ENCODE assay signal across 1 cellular context in the genomic region with DNA sequence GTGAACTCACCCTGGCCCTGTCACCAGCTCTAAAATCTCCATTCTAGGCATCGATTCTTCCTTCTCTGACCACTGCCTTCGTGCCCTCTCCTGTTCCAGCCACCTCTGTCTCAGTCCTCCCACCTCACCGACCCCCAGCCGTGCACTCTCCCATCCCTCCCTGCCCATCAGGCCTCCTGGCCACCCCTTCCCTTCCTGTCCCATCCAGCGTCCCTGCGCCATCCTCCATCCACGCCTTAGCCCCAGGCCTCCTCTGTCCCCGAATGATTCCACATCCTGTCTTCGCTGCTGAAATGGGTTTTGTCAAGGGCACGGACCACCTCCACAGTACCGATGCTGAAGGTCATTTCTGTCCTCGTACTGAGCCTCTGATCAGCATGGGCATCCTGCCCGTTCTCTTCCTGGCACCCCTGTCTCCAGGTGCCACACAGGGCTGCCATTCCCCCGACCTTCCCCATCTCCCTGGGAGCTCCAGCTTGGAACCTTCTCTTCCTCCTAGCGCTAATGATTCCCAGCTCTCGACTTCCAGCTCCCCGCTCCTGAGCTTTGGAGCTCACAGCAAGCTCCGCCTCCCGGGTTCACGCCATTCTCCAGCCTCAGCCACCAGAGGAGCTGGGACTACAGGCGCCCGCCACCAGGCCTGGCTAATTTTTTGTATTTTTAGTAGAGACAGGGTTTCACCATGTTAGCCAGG.
TF ChIP-seq lines count a peak whose summit lies in the region.

No MANE protein-coding gene starts in this region.

TF ChIP-seq in WTC11, 78 proteins besides CTCF, POLR2A, EP300 and RAD21 (continued from another document):
- TF ChIP-seq ZBTB21 (CRISPR knock-in tag; IDR thresholded peaks at IDR 0.05; ENCODE audit: borderline replicate concordance) (no peak), SMAD4 (CRISPR knock-in tag; IDR thresholded peaks at IDR 0.05) (no peak), TP53 (CRISPR knock-in tag; IDR thresholded peaks at IDR 0.05) (no peak), CREB1 (CRISPR knock-in tag; IDR thresholded peaks at IDR 0.05) (no peak)
- TF ChIP-seq, protein P1, sequence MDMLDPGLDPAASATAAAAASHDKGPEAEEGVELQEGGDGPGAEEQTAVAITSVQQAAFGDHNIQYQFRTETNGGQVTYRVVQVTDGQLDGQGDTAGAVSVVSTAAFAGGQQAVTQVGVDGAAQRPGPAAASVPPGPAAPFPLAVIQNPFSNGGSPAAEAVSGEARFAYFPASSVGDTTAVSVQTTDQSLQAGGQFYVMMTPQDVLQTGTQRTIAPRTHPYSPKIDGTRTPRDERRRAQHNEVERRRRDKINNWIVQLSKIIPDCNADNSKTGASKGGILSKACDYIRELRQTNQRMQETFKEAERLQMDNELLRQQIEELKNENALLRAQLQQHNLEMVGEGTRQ (CRISPR knock-in tag; IDR thresholded peaks at IDR 0.05), result no peak
